12 cellular contexts compared by ENCODE assay signal in genomic region chr2:235347691-235348090, GRCh38.
DNase-seq lines count a peak whose midpoint lies in the region; ATAC-seq and TF ChIP-seq lines count a peak whose summit lies in the region.
"Had no signal": no experiment of that assay in that cellular context is flagged by ENCODE, and none has a peak within 500 bp of the region (broad histone marks: within the 10 kb centered on the region; RNA-seq: fewer than 3 reads in every experiment).

No MANE protein-coding gene starts in this region.

- no peak for TF ChIP-seq CTCF in fibroblast of mammary gland (conservative IDR thresholded peaks at IDR 0.05; ENCODE audit: control insufficient read depth, insufficient read depth, low read depth, low read length)

- no peaks in the 10 kb centered on the region for H3K9me3 ChIP-seq in SK-N-MC (ENCODE audit: low read depth, low read length)

- ATAC-seq in GM18517 (IDR thresholded peaks at IDR 0.05; ENCODE audit: unreplicated experiment) = no peak
- ATAC-seq: activated CD8-positive, alpha-beta T cell treated with anti-CD3 and anti-CD28 coated beads for 36 hours; natural killer cell; T-cell had no signal

- H3K4me3 ChIP-seq in SK-N-MC (no peak overlapping the region), fibroblast of mammary gland (ENCODE audit: control insufficient read depth, low read depth, low read length) (no peak overlapping the region)

- H3K27ac ChIP-seq in SK-N-MC = no peak overlapping the region

- H3K36me3 ChIP-seq in SK-N-MC (ENCODE audit: insufficient read depth, low read length) = no peaks in the 10 kb centered on the region

- DNase-seq in A172 (ENCODE audit: low spot score) = peak; percentile 87
- peak; percentile 85 for DNase-seq in H4 (ENCODE audit: low spot score)
- DNase-seq in SK-N-MC (ENCODE audit: low read depth, low spot score) = peak; percentile 26
- peak; percentile 98 for DNase-seq in fibroblast of mammary gland (ENCODE audit: low read depth)
- no peak for DNase-seq in SW 1271 (lab: John Stamatoyannopoulos, UW)
- DNase-seq in stimulated activated CD8-positive, alpha-beta memory T cell treated with anti-CD3 and anti-CD28 coated beads, Interleukin-4, amount 100 ng/mL, for 48 hours = no peak
- DNase-seq in C1 segment of cervical spinal cord (lab: John Stamatoyannopoulos, UW) = no peak
- DNase-seq: activated CD8-positive, alpha-beta T cell treated with anti-CD3 and anti-CD28 coated beads for 36 hours; natural killer cell; NCI-H1105; T-cell had no signal

- no peak overlapping the region for H3K9ac ChIP-seq in SK-N-MC (ENCODE audit: insufficient read length)

Comparison
In these comparisons a context has a peak if more than half of its experiments do, and no peak if none do; other contexts are left out.
1. DNase-seq: peak in A172 (single experiment), H4 (single experiment), SK-N-MC (single experiment) and fibroblast of mammary gland (single experiment); none in SW 1271 (0 of 2), stimulated activated CD8-positive, alpha-beta memory T cell treated with anti-CD3 and anti-CD28 coated beads, Interleukin-4, amount 100 ng/mL, for 48 hours (single experiment) and C1 segment of cervical spinal cord (0 of 14).